Comparison of ENCODE assay signal across 11 cellular contexts in genomic region chr14:63986789-63987533, GRCh38.
DNase-seq lines count a peak whose midpoint lies in the region; ATAC-seq and TF ChIP-seq lines count a peak whose summit lies in the region.
"Had no signal": no experiment of that assay in that cellular context is flagged by ENCODE, and none has a peak within 500 bp of the region (broad histone marks: within the 10 kb centered on the region; RNA-seq: fewer than 3 reads in every experiment).

No MANE protein-coding gene starts in this region.

- H3K27ac ChIP-seq in CD8-positive, alpha-beta T cell (ENCODE audit: low read depth, low read length), result no peak overlapping the region
- no peak overlapping the region for H3K27ac ChIP-seq in endodermal cell (ENCODE audit: low read depth, low read length)
- H3K27ac ChIP-seq: spleen had no signal

- CTCF ChIA-PET in CD8-positive, alpha-beta T cell (lab: Charles Lee), result no interaction called here

- H3K27me3 Mint-ChIP-seq in CD8-positive, alpha-beta T cell (ENCODE audit: low read depth), result no peaks in the 10 kb centered on the region
- H3K27me3 Mint-ChIP-seq in endodermal cell (ENCODE audit: insufficient read depth), result no peaks in the 10 kb centered on the region

- H3K36me3 ChIP-seq in CD8-positive, alpha-beta T cell (ENCODE audit: insufficient read depth, low read length), result peaks cover 2% of the 10 kb centered on the region
- H3K36me3 ChIP-seq in endodermal cell (ENCODE audit: control insufficient read depth, insufficient read depth, low read length), result peaks cover 18% of the 10 kb centered on the region

- DNase-seq in COLO829 (ENCODE audit: low spot score) (peak; percentile 93), MV-4-11 (lab: John Stamatoyannopoulos, UW) (peak; percentile 9), choroid plexus epithelial cell (ENCODE audit: low read depth) (peak; percentile 91), myocyte (ENCODE audit: low read depth) (peak; percentile 53), NCI-H1092 treated with DMSO at 0.1 percent for 48 hours (lab: John Stamatoyannopoulos, UW) (no peak), endodermal cell (no peak)
- no peak for DNase-seq in CD8-positive, alpha-beta T cell
- DNase-seq: spleen; stimulated activated CD8-positive, alpha-beta memory T cell treated with anti-CD3 and anti-CD28 coated beads, Interleukin-4, amount 100 ng/mL, for 48 hours; T-helper 9 cell had no signal

- no peak overlapping the region for H3K9ac ChIP-seq in endodermal cell (ENCODE audit: extremely low read depth, low read length, poor library complexity, severe bottlenecking)

- no peaks in the 10 kb centered on the region for H3K27me3 ChIP-seq in CD8-positive, alpha-beta T cell (ENCODE audit: insufficient read depth, low read length)
- H3K27me3 ChIP-seq in endodermal cell (ENCODE audit: control insufficient read depth, insufficient read depth, low read length, poor library complexity, severe bottlenecking), result no peaks in the 10 kb centered on the region
- H3K27me3 ChIP-seq: spleen had no signal

- no peak overlapping the region for H3K27ac Mint-ChIP-seq in CD8-positive, alpha-beta T cell
- no peak overlapping the region for H3K27ac Mint-ChIP-seq in endodermal cell

- H3K4me3 ChIP-seq in choroid plexus epithelial cell (ENCODE audit: low read depth, low read length) (no peak overlapping the region), endodermal cell (ENCODE audit: low read length) (no peak overlapping the region)
- H3K4me3 ChIP-seq in CD8-positive, alpha-beta T cell (ENCODE audit: low read depth, low read length), result no peak overlapping the region
- H3K4me3 ChIP-seq: spleen had no signal

- no peaks in the 10 kb centered on the region for H3K9me3 ChIP-seq in CD8-positive, alpha-beta T cell (ENCODE audit: low read length)
- H3K9me3 ChIP-seq in endodermal cell (ENCODE audit: control insufficient read depth, low read length), result no peaks in the 10 kb centered on the region
- H3K9me3 ChIP-seq: spleen had no signal

- H3K4me1 Mint-ChIP-seq in CD8-positive, alpha-beta T cell (ENCODE audit: low read depth), result peaks cover 2% of the 10 kb centered on the region
- H3K4me1 Mint-ChIP-seq in endodermal cell, result no peaks in the 10 kb centered on the region

- TF ChIP-seq CTCF in choroid plexus epithelial cell (conservative IDR thresholded peaks at IDR 0.05; ENCODE audit: low read depth, low read length) (no peak), endodermal cell (conservative IDR thresholded peaks at IDR 0.05) (no peak)
- TF ChIP-seq CTCF in CD8-positive, alpha-beta T cell (IDR thresholded peaks at IDR 0.05), result no peak

- peaks cover 54% of the 10 kb centered on the region for H3K36me3 Mint-ChIP-seq in CD8-positive, alpha-beta T cell
- H3K36me3 Mint-ChIP-seq in endodermal cell (ENCODE audit: low read depth), result peaks cover 13% of the 10 kb centered on the region

- 94 to 95% methylated on average over 15 of the region's 15 CpGs for WGBS in endodermal cell (ENCODE audit: insufficient coverage in 1 of 2, insufficient read length in 1 of 2), 2 experiments

- no peaks in the 10 kb centered on the region for H3K9me3 Mint-ChIP-seq in CD8-positive, alpha-beta T cell
- no peaks in the 10 kb centered on the region for H3K9me3 Mint-ChIP-seq in endodermal cell

- POLR2A ChIA-PET in CD8-positive, alpha-beta T cell (lab: Charles Lee), result no interaction called here

- no peaks in the 10 kb centered on the region for H3K4me1 ChIP-seq in CD8-positive, alpha-beta T cell (ENCODE audit: insufficient read depth, low read length)
- H3K4me1 ChIP-seq in endodermal cell (ENCODE audit: control insufficient read depth, insufficient read depth, low read length), result no peaks in the 10 kb centered on the region

- ATAC-seq in CD8-positive, alpha-beta T cell, result no peak
- ATAC-seq in GM19023 (IDR thresholded peaks at IDR 0.05; ENCODE audit: unreplicated experiment), result no peak

- intact Hi-C loops in CD8-positive, alpha-beta T cell (cut with DNase I, micrococcal nuclease), result loop anchor here in 1 of 2 experiments (5.0 kb wide), 1 partner anchor 35 kb away; no protein-coding TSS in a partner anchor

- no peak overlapping the region for H3K4me3 Mint-ChIP-seq in CD8-positive, alpha-beta T cell
- H3K4me3 Mint-ChIP-seq in endodermal cell, result no peak overlapping the region

Comparison
In these comparisons a context has a peak if more than half of its experiments do, and no peak if none do; other contexts are left out.
1. DNase-seq: peak in COLO829 (single experiment), MV-4-11 (single experiment), choroid plexus epithelial cell (single experiment) and myocyte (single experiment); none in NCI-H1092 treated with DMSO at 0.1 percent for 48 hours (single experiment), CD8-positive, alpha-beta T cell (0 of 7) and endodermal cell (single experiment).